In the genomic region with DNA sequence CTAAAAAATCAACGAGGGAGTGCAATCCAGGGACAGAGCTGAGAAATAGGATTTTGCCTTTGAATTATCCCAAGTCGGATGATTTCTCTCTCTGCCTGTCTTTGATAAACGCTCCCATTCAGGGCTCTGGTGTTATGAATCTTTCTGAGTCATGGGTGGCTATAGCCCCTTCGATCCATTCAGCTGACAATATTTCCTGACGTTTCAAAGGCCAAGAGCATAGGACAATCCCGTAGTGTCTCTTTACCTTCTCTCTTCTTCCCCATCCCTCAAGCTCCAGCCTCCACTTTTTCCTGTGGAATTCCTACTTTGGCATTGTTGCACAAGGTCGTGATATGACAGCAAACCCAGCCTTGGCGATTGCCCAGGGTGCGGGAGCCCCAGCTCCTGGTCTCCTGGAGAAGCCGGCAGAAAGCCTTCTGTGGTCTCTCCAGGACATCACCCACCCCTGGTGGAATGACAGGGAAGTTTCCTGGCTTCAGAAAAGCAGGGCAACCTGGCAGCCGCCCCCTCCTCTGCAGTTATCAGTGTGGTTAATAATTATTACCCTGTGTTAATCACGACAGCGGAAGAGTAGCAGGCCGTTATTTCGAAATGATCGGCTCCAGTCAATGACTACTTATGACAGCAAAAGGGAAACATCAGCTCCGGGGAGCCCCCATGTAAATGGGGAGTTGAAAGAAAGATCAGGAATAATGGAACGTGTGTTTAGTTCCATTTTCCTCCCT, we compare ENCODE assay signal across 9 cellular contexts. TPM values are rescaled to one million over a fixed set of nuclear protein-coding genes. Genes with fewer than 3 reads are reported as not detected.
DNase-seq lines count a peak whose midpoint lies in the region; ATAC-seq and TF ChIP-seq lines count a peak whose summit lies in the region.
"Had no signal": no experiment of that assay in that cellular context is flagged by ENCODE, and none has a peak within 500 bp of the region (broad histone marks: within the 10 kb centered on the region; RNA-seq: fewer than 3 reads in every experiment).

No MANE protein-coding gene starts in this region.

- peak; percentile 44; the same call in 1 of the 2 replicates for TF ChIP-seq CTCF in GM12875 (IDR thresholded peaks at IDR 0.05; ENCODE audit: borderline replicate concordance, insufficient read depth, low read depth, low read length)

- peak in 1 of 2 donors; percentile 49 for ATAC-seq in left cardiac atrium
- ATAC-seq in sciatic nerve: peak; percentile 13
- no peak for ATAC-seq in HG03520 (IDR thresholded peaks at IDR 0.05; ENCODE audit: unreplicated experiment)

- intact Hi-C loops in left cardiac atrium (cut with DNase I) (no loop called here), sciatic nerve (cut with DNase I) (no loop called here)

- in situ Hi-C loops in SK-MEL-5 (cut with HindIII; ENCODE audit: low pct_unique_long_range_greater_than_20kb, low sequenced_read_pairs): no loop called here

- DNase-seq in SK-MEL-5 (ENCODE audit: low read depth, low spot score): peak; percentile 39
- peak; percentile 53 for DNase-seq in left cardiac atrium
- DNase-seq in sciatic nerve (ENCODE audit: low spot score): no peak
- no peak for DNase-seq in NCI-H1105 (lab: John Stamatoyannopoulos, UW)
- DNase-seq in stimulated activated CD4-positive, alpha-beta T cell treated with anti-CD3 and anti-CD28 coated beads, Interleukin-2, amount 100 ng/mL, for 48 hours: no peak
- DNase-seq in NOMO-1 (lab: John Stamatoyannopoulos, UW; ENCODE audit: unreplicated experiment in 2 of 2): no peak
- DNase-seq: activated naive CD4-positive, alpha-beta T cell treated with anti-CD3 and anti-CD28 coated beads for 36 hours had no signal

- no peak overlapping the region for H3K4me3 ChIP-seq in GM12875 (ENCODE audit: low read depth, low read length)

RNA-seq across cellular contexts. Expression of a gene that starts 8.1 kb away (rescaled TPM):
- total RNA-seq in SK-MEL-5 (2014; rRNA removed; shearing (Covaris generic)): 0.34 and 0.53 TPM in 2 replicates
- 1.3 and 3.1 TPM in 2 replicates for polyA plus RNA-seq in SK-MEL-5 (2015; cell fraction: cytosol; rRNA removed)
- 1.8 and 4.8 TPM in 2 replicates for polyA plus RNA-seq in SK-MEL-5 (2015; cell fraction: nucleus; rRNA removed)
- total RNA-seq in left cardiac atrium (10 to 100 TPM; 13.3 to 43.4 TPM), sciatic nerve (28.2 TPM)

Comparison
In these comparisons a context has a peak if more than half of its experiments do, and no peak if none do; other contexts are left out.
1. DNase-seq: peak in SK-MEL-5 (single experiment) and left cardiac atrium (single experiment); none in sciatic nerve (single experiment), NCI-H1105 (single experiment), stimulated activated CD4-positive, alpha-beta T cell treated with anti-CD3 and anti-CD28 coated beads, Interleukin-2, amount 100 ng/mL, for 48 hours (0 of 2) and NOMO-1 (0 of 2).